ENCODE assay signal across 8 cellular contexts in genomic region chr10:89029785-89030437, GRCh38. TPM values are rescaled to one million over a fixed set of nuclear protein-coding genes. Genes with fewer than 3 reads are reported as not detected.
DNase-seq lines count a peak whose midpoint lies in the region; ATAC-seq, FAIRE-seq and TF ChIP-seq lines count a peak whose summit lies in the region.

No MANE protein-coding gene starts in this region.

- H3K9me3 Mint-ChIP-seq in HFFc6 = no peaks in the 10 kb centered on the region
- no peaks in the 10 kb centered on the region for H3K9me3 Mint-ChIP-seq in mesothelial cell of epicardium

- POLR2A ChIA-PET in BJ (lab: Charles Lee) = no interaction called here

- no peak overlapping the region for H3K4me3 ChIP-seq in BJ (ENCODE audit: low read depth, low read length)

- H3K36me3 Mint-ChIP-seq in HFFc6 (ENCODE audit: low read depth) = 0 out of 2 replicates have a peak, but pooled peaks cover 3% of the 10 kb centered on the region
- H3K36me3 Mint-ChIP-seq in mesothelial cell of epicardium = no peaks in the 10 kb centered on the region

- no peaks in the 10 kb centered on the region for H3K27me3 Mint-ChIP-seq in HFFc6 (ENCODE audit: insufficient read depth)
- H3K27me3 Mint-ChIP-seq in mesothelial cell of epicardium (ENCODE audit: low read depth) = peaks cover 4% of the 10 kb centered on the region

- CTCF ChIA-PET in BJ (lab: Yijun Ruan, JAX) = interaction anchor here (0.6 to 4.5 kb wide), 38 partner anchors 9 to 195 kb away, joined by 3 to 90 read pairs (median 4); partner anchors contain the start of genes CH25H and FAS

- H3K4me3 Mint-ChIP-seq in HFFc6 (0 out of 2 replicates have a peak overlapping the region, but pooled peaks have one; percentile 26), mesothelial cell of epicardium (no peak overlapping the region)

- no peaks in the 10 kb centered on the region for H3K36me3 ChIP-seq in BJ (ENCODE audit: control insufficient read depth, insufficient read depth, low read length)

- ATAC-seq in HG02763 (IDR thresholded peaks at IDR 0.05; ENCODE audit: unreplicated experiment) = no peak

- no peaks in the 10 kb centered on the region for H3K27me3 ChIP-seq in BJ (ENCODE audit: control insufficient read depth, insufficient read depth, low read length)

- peaks cover 35% of the 10 kb centered on the region for H3K4me1 Mint-ChIP-seq in HFFc6 (ENCODE audit: low read depth)
- H3K4me1 Mint-ChIP-seq in mesothelial cell of epicardium = peaks cover 17% of the 10 kb centered on the region

- no peak overlapping the region for H3K27ac Mint-ChIP-seq in HFFc6
- H3K27ac Mint-ChIP-seq in mesothelial cell of epicardium = no peak overlapping the region

- DNase-seq in BJ (ENCODE audit: low read depth) (peak; percentile 31), HFFc6 (peak; percentile 71), NCI-H82 (lab: John Stamatoyannopoulos, UW) (peak; percentile 75), mesothelial cell of epicardium (ENCODE audit: low spot score in 2 of 2, unreplicated experiment in 2 of 2) (peak; percentile 35 to 74)
- DNase-seq in activated CD8-positive, alpha-beta memory T cell treated with anti-CD3 and anti-CD28 coated beads for 24 hours = peak; percentile 83
- DNase-seq in stimulated activated CD8-positive, alpha-beta memory T cell treated with anti-CD3 and anti-CD28 coated beads, Interleukin-15, amount 100 ng/mL, for 48 hours (ENCODE audit: low read depth in 2 of 2) = peak; percentile 36 to 42

- TF ChIP-seq CTCF in BJ (IDR thresholded peaks at IDR 0.05; ENCODE audit: insufficient read depth, low read depth, low read length) (peak; percentile 75), HFFc6 (IDR thresholded peaks at IDR 0.05) (peak; percentile 99), mesothelial cell of epicardium (IDR thresholded peaks at IDR 0.05; ENCODE audit: unreplicated experiment) (peak; percentile 83)

- peak; percentile 39 for FAIRE-seq in endometrium (lab: Jason Lieb, UNC)

RNA-seq across cellular contexts. Expression of gene FAS, which starts 39.3 kb away (rescaled TPM):
- 52.3 and 83.2 TPM in 2 replicates for polyA plus RNA-seq in BJ (2011; rRNA removed)
- polyA minus RNA-seq in BJ (2011; rRNA and poly(A)+ RNA removed) = 20.6 and 25.7 TPM in 2 replicates
- total RNA-seq in HFFc6 (2021; fragmentation: NEBNext Ultra II Directional; extraction: Animal tissue kit (Norgen Biotek cat#: 25700)) = 10 to 100 TPM; 52.9 to 62.9 (median 57.5) TPM
- 6.1 to 6.8 TPM (median 6.3 TPM) in 3 replicates for total RNA-seq in mesothelial cell of epicardium

Comparison
In these comparisons a context has a peak if more than half of its experiments do, and no peak if none do; other contexts are left out.
1. DNase-seq: peak in every context shown above with its lines; median percentile 83 in activated CD8-positive, alpha-beta memory T cell treated with anti-CD3 and anti-CD28 coated beads for 24 hours; 75 in NCI-H82; 71 in HFFc6; 54 in mesothelial cell of epicardium; 39 in stimulated activated CD8-positive, alpha-beta memory T cell treated with anti-CD3 and anti-CD28 coated beads, Interleukin-15, amount 100 ng/mL, for 48 hours; 31 in BJ.